In the genomic region with DNA sequence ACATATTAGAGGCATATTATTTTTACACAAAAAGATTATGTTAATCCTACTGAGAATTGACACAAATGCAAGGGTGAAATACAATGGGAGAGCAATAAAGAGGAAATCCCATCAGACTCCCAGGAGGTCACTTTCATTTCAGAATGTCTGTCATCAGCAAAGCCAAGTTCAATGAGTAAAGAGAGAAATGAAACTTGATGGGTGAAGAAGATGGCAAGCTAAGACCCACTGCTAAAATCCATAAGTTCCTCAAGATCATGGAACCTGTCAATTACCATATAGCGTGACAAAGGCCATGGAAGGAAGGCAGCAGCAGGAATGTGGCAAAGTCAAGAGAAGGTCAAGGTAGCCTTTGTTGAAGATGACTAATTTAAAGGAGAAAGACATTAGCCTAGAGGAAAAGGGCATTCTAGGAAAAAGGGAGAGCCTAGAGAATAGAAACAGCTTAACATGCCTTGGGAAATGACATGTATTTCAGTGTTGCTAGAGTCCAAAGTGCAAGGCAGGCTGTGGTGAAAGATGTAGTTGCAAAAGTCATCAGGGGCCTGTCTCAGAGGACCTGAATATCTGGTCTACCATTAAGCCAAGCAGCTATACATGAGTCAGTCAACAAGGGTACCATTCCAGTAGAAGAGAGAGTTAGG, we compare ENCODE assay signal across 2 cellular contexts.
A peak's percentile ranks its signal among the peaks of the same experiment; 100 is the strongest.
TF ChIP-seq lines count a peak whose summit lies in the region.

No MANE protein-coding gene starts in this region.

TF ChIP-seq in GM12891, 5 proteins besides CTCF, POLR2A, EP300 and RAD21:
- TF ChIP-seq TAF1 (IDR thresholded peaks at IDR 0.05; ENCODE audit: low read depth, low read length) (no peak), PAX5 (IDR thresholded peaks at IDR 0.05; ENCODE audit: insufficient read depth, low read length, severe bottlenecking) (no peak), SPI1 (IDR thresholded peaks at IDR 0.05; ENCODE audit: low read depth, low read length) (peak; percentile 43), POU2F2 (IDR thresholded peaks at IDR 0.05; ENCODE audit: low read depth, low read length) (no peak), POLR2AphosphoS5 (IDR thresholded peaks at IDR 0.05; ENCODE audit: low read depth, low read length) (no peak)

TF ChIP-seq in endothelial cell of umbilical vein, 7 proteins besides CTCF, POLR2A, EP300 and RAD21:
- TF ChIP-seq FOS (IDR thresholded peaks at IDR 0.05; ENCODE audit: borderline replicate concordance, insufficient read depth, low read length) (no peak), POLR2AphosphoS5 (IDR thresholded peaks at IDR 0.05; ENCODE audit: insufficient read depth, low read depth, low read length) (no peak), GATA2 (IDR thresholded peaks at IDR 0.05; ENCODE audit: insufficient read depth, insufficient read length, low read depth, low read length) (no peak), EZH2 (IDR thresholded peaks at IDR 0.05; ENCODE audit: borderline replicate concordance, low read depth, low read length, severe bottlenecking) (no peak), MYC (IDR thresholded peaks at IDR 0.05; ENCODE audit: low read depth, low read length) (no peak), JUN (IDR thresholded peaks at IDR 0.05; ENCODE audit: borderline replicate concordance, insufficient read depth, insufficient read length, low read depth) (no peak)
- TF ChIP-seq, protein P1, sequence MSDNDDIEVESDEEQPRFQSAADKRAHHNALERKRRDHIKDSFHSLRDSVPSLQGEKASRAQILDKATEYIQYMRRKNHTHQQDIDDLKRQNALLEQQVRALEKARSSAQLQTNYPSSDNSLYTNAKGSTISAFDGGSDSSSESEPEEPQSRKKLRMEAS (IDR thresholded peaks at IDR 0.05; ENCODE audit: insufficient read depth, insufficient read length) = no peak
